In genomic region chr9:2255128-2255527, GRCh38 we compare ENCODE assay signal across 1 cellular context.
TF ChIP-seq lines count a peak whose summit lies in the region.

No MANE protein-coding gene starts in this region.

TF ChIP-seq in WTC11, 78 proteins besides CTCF, POLR2A, EP300 and RAD21 (continued from another document):
- no peak for TF ChIP-seq HMGXB4 (CRISPR knock-in tag; IDR thresholded peaks at IDR 0.05)
- TF ChIP-seq MXD4 (CRISPR knock-in tag; IDR thresholded peaks at IDR 0.05; ENCODE audit: borderline replicate concordance): no peak
- no peak for TF ChIP-seq ESRRA (CRISPR knock-in tag; IDR thresholded peaks at IDR 0.05; ENCODE audit: borderline replicate concordance)
- TF ChIP-seq AR (CRISPR knock-in tag; IDR thresholded peaks at IDR 0.05): no peak
- TF ChIP-seq NR3C1 (CRISPR knock-in tag; conservative IDR thresholded peaks at IDR 0.05; ENCODE audit: low read depth): no peak
- no peak for TF ChIP-seq PRDM15 (CRISPR knock-in tag; IDR thresholded peaks at IDR 0.05)
- TF ChIP-seq ZNF138 (CRISPR knock-in tag; conservative IDR thresholded peaks at IDR 0.05): no peak
